ENCODE assay signal across 30 cellular contexts in genomic region chr13:113369881-113370280, GRCh38. TPM values are rescaled to one million over a fixed set of nuclear protein-coding genes. Genes with fewer than 3 reads are reported as not detected.
"Had no signal": no experiment of that assay in that cellular context is flagged by ENCODE, and none has a peak within 500 bp of the region (broad histone marks: within the 10 kb centered on the region; RNA-seq: fewer than 3 reads in every experiment).

No MANE protein-coding gene starts in this region.

- DNase-seq: activated B cell treated with CpG ODN at 0.5 μM for 24 hours; activated CD4-positive, alpha-beta T cell treated with anti-CD3 and anti-CD28 coated beads for 1 hour; activated CD4-positive, alpha-beta T cell treated with anti-CD3 and anti-CD28 coated beads, Interleukin-2, amount 10 ng/mL, durations not matched to agents 24 days and 14 days; activated CD4-positive, alpha-beta T cell treated with anti-CD3 and anti-CD28 coated beads, Interleukin-2, amount 50 U/mL, for 48 hours; activated CD8-positive, alpha-beta memory T cell treated with anti-CD3 and anti-CD28 coated beads, Interleukin-2, amount 50 U/mL, for 48 hours; activated gamma-delta T cell; activated naive CD4-positive, alpha-beta T cell treated with anti-CD3 and anti-CD28 coated beads for 36 hours; activated T-cell treated with anti-CD3 and anti-CD28 coated beads, Interleukin-2, amount 50 U/mL, for 1 hour; amygdala; KG1; NCI-H1092; NCI-H1417; NCI-H1930; NCI-H2171; NCI-H2227 treated with DMSO at 0.1 percent for 48 hours; NCI-H446 treated with DMSO at 0.1 percent for 48 hours; NCI-H526; NCI-H82; SIG-M5; T-cell; T-helper 2 cell; T1000 had no signal

- H3K4me3 Mint-ChIP-seq: activated B cell treated with CpG ODN at 0.5 μM for 24 hours; activated CD4-positive, alpha-beta T cell treated with anti-CD3 and anti-CD28 coated beads, Interleukin-2, amount 10 ng/mL, durations not matched to agents 24 days and 14 days; activated naive CD4-positive, alpha-beta T cell treated with anti-CD3 and anti-CD28 coated beads for 36 hours; activated naive CD8-positive, alpha-beta T cell; activated T-helper 1 cell treated with anti-CD3 and anti-CD28 coated beads, Interleukin-12 subunit alpha, Interleukin-12 subunit beta, Interleukin-2, Interleukin-4 antibody, amounts not matched to agents 30 ng/mL and 10 ng/mL and 1 ng/mL, durations not matched to agents 14 hours and 24 hours and 36 hours; brain; IgD-negative memory B cell; T-cell had no signal

- H3K36me3 Mint-ChIP-seq: activated naive CD8-positive, alpha-beta T cell; brain; IgD-negative memory B cell; T-cell had no signal

- FAIRE-seq: astrocyte, TTC549 had no signal

- H3K27ac Mint-ChIP-seq: activated B cell treated with CpG ODN at 0.5 μM for 24 hours; activated CD4-positive, alpha-beta T cell treated with anti-CD3 and anti-CD28 coated beads, Interleukin-2, amount 10 ng/mL, durations not matched to agents 24 days and 14 days; activated naive CD4-positive, alpha-beta T cell treated with anti-CD3 and anti-CD28 coated beads for 36 hours; activated naive CD8-positive, alpha-beta T cell; activated T-helper 1 cell treated with anti-CD3 and anti-CD28 coated beads, Interleukin-12 subunit alpha, Interleukin-12 subunit beta, Interleukin-2, Interleukin-4 antibody, amounts not matched to agents 30 ng/mL and 10 ng/mL and 1 ng/mL, durations not matched to agents 14 hours and 24 hours and 36 hours; brain; IgD-negative memory B cell had no signal

- H3K9me3 Mint-ChIP-seq: activated B cell treated with CpG ODN at 0.5 μM for 24 hours; activated CD4-positive, alpha-beta T cell treated with anti-CD3 and anti-CD28 coated beads, Interleukin-2, amount 10 ng/mL, durations not matched to agents 24 days and 14 days; activated naive CD4-positive, alpha-beta T cell treated with anti-CD3 and anti-CD28 coated beads for 36 hours; activated T-helper 1 cell treated with anti-CD3 and anti-CD28 coated beads, Interleukin-12 subunit alpha, Interleukin-12 subunit beta, Interleukin-2, Interleukin-4 antibody, amounts not matched to agents 30 ng/mL and 10 ng/mL and 1 ng/mL, durations not matched to agents 14 hours and 24 hours and 36 hours; IgD-negative memory B cell; T-cell had no signal

- H3K4me1 Mint-ChIP-seq: activated B cell treated with CpG ODN at 0.5 μM for 24 hours had no signal

RNA-seq across cellular contexts. Expression of gene GRTP1, which starts 6.0 kb away (rescaled TPM):
- total RNA-seq: activated B cell treated with CpG ODN at 0.5 μM for 24 hours; activated CD4-positive, alpha-beta T cell treated with anti-CD3 and anti-CD28 coated beads, Interleukin-2, amount 10 ng/mL, durations not matched to agents 24 days and 14 days; activated T-helper 1 cell treated with anti-CD3 and anti-CD28 coated beads, Interleukin-12 subunit alpha, Interleukin-12 subunit beta, Interleukin-2, Interleukin-4 antibody, amounts not matched to agents 30 ng/mL and 10 ng/mL and 1 ng/mL, durations not matched to agents 14 hours and 24 hours and 36 hours; LHCN-M2; RPMI7951 had no signal
- polyA plus RNA-seq: IgD-negative memory B cell had no signal
